In genomic region chr1:171484760-171485374, GRCh38 we compare ENCODE assay signal across 8 cellular contexts. TPM values are rescaled to one million over a fixed set of nuclear protein-coding genes. Genes with fewer than 3 reads are reported as not detected.
DNase-seq lines count a peak whose midpoint lies in the region; ATAC-seq and TF ChIP-seq lines count a peak whose summit lies in the region.

No MANE protein-coding gene starts in this region.

- ATAC-seq in GM19324 (IDR thresholded peaks at IDR 0.05; ENCODE audit: low FRiP score, unreplicated experiment) (peak; percentile 64), HG03159 (IDR thresholded peaks at IDR 0.05; ENCODE audit: unreplicated experiment) (peak; percentile 63), T-helper 17 cell (peak; percentile 41), gastroesophageal sphincter (peak; percentile 59), sciatic nerve (peak; percentile 67)

- H3K36me3 ChIP-seq in BLaER1: peaks cover 11% of the 10 kb centered on the region
- H3K36me3 ChIP-seq in gastroesophageal sphincter: no peaks in the 10 kb centered on the region

- peak overlapping the region; percentile 99 for H3K27ac Mint-ChIP-seq in T-helper 17 cell

- 10 to 18% methylated on average over 4 to 5 of the region's 6 CpGs for WGBS in gastroesophageal sphincter (ENCODE audit: low coverage in 1 of 2), 2 donors

- H4K20me1 ChIP-seq in BLaER1: peaks cover 45% of the 10 kb centered on the region

- H3K27me3 ChIP-seq in BLaER1 (no peaks in the 10 kb centered on the region), gastroesophageal sphincter (no peaks in the 10 kb centered on the region)

- peak overlapping the region; percentile 99 for H3K4me3 ChIP-seq in BLaER1
- peak overlapping the region; percentile 58 to 90 for H3K4me3 ChIP-seq in gastroesophageal sphincter

- peaks cover 43% of the 10 kb centered on the region for H3K4me1 Mint-ChIP-seq in T-helper 17 cell

- no peak for TF ChIP-seq POLR2A in gastroesophageal sphincter (IDR thresholded peaks at IDR 0.05)

- H3K4me2 ChIP-seq in BLaER1: peak overlapping the region; percentile 69

- H3K36me3 Mint-ChIP-seq in T-helper 17 cell (ENCODE audit: low read depth): peaks cover 4% of the 10 kb centered on the region

- intact Hi-C loops in sciatic nerve (cut with DNase I): no loop called here

- TF ChIP-seq EP300 in gastroesophageal sphincter (IDR thresholded peaks at IDR 0.05): no peak

- peak overlapping the region; percentile 99 for H3K9ac ChIP-seq in BLaER1

- peak overlapping the region; percentile 98 for H3K4me3 Mint-ChIP-seq in T-helper 17 cell

- H3K27ac ChIP-seq in BLaER1 (peak overlapping the region; percentile 99), gastroesophageal sphincter (peak overlapping the region; percentile 94 to 99 (median 95))

- H3K9me3 ChIP-seq in BLaER1 (no peaks in the 10 kb centered on the region), T-helper 17 cell (ENCODE audit: control insufficient read depth, low read length, poor library complexity, severe bottlenecking) (no peaks in the 10 kb centered on the region), gastroesophageal sphincter (no peaks in the 10 kb centered on the region)

- H3K4me1 ChIP-seq in BLaER1: peaks cover 34% of the 10 kb centered on the region
- peaks cover 10 to 43% (median 18%) of the 10 kb centered on the region in 3 donors for H3K4me1 ChIP-seq in gastroesophageal sphincter

- no peaks in the 10 kb centered on the region for H3K27me3 Mint-ChIP-seq in T-helper 17 cell

- DNase-seq in T-helper 17 cell: no peak
- no peak for DNase-seq in sciatic nerve (ENCODE audit: low spot score)
- no peak for DNase-seq in COR-L47 (lab: John Stamatoyannopoulos, UW)
- no peak for DNase-seq in DMS153 (lab: John Stamatoyannopoulos, UW)

- TF ChIP-seq CTCF in gastroesophageal sphincter (IDR thresholded peaks at IDR 0.05): peak in 1 of 4 experiments; percentile 88

RNA-seq across cellular contexts. Expression of gene PRRC2C, which starts 0.5 kb away (rescaled TPM):
- total RNA-seq in T-helper 17 cell (100 to 1,000 TPM; 333 to 383 TPM), gastroesophageal sphincter (10 to 100 TPM; 52.0 to 79.2 (median 74.4) TPM), sciatic nerve (182 TPM)
